In the genomic region with DNA sequence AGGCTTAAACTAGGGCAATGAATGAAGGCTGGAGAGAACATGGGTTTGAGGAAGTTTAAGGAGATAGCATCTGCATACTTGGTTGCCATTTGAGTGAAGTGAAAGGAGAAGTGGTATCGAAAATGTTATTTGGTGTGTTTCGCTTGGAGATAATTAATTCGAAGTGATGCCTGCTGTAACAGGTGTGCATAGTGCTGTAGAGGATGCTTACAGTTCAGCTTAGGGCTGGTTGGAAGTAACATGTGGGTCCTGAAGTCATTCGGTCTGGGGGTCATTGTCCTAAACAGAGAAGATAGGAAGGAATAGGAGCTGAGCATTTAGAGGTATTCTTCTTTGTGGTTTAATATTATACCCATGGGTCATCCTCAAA, we compare ENCODE assay signal across 8 cellular contexts. TPM values are rescaled to one million over a fixed set of nuclear protein-coding genes. Genes with fewer than 3 reads are reported as not detected.
DNase-seq lines count a peak whose midpoint lies in the region; ATAC-seq, FAIRE-seq and TF ChIP-seq lines count a peak whose summit lies in the region.

No MANE protein-coding gene starts in this region.

- H3K4me2 ChIP-seq in OCI-LY1 (ENCODE audit: low read length) = peak overlapping the region; percentile 72

- H3K36me3 ChIP-seq in OCI-LY1 (ENCODE audit: insufficient read depth, low read length) = peaks cover 40% of the 10 kb centered on the region
- H3K36me3 ChIP-seq in pancreas = peaks cover 0 to 38% (median 10%) of the 10 kb centered on the region in 3 donors

- H3F3A ChIP-seq in OCI-LY1 (ENCODE audit: insufficient read depth, low read length) = no peaks in the 10 kb centered on the region

- H4K20me1 ChIP-seq in OCI-LY1 (ENCODE audit: insufficient read depth, low read length) = no peaks in the 10 kb centered on the region

- peaks cover 9% of the 10 kb centered on the region for H3K4me1 Mint-ChIP-seq in activated CD8-positive, alpha-beta memory T cell treated with anti-CD3 and anti-CD28 coated beads, Interleukin-2, amount 10 ng/mL, durations not matched to agents 7 days and 5 days

- peaks cover 20% of the 10 kb centered on the region for H3K36me3 Mint-ChIP-seq in activated CD8-positive, alpha-beta memory T cell treated with anti-CD3 and anti-CD28 coated beads, Interleukin-2, amount 10 ng/mL, durations not matched to agents 7 days and 5 days

- H3K9me2 ChIP-seq in OCI-LY1 (ENCODE audit: low read depth, low read length) = no peaks in the 10 kb centered on the region

- no peak overlapping the region for H2AFZ ChIP-seq in OCI-LY1 (ENCODE audit: low read length)

- H3K79me2 ChIP-seq in OCI-LY1 (ENCODE audit: insufficient read depth, low read length) = no peaks in the 10 kb centered on the region

- FAIRE-seq in pancreas (lab: Jason Lieb, UNC) = no peak

- peaks cover 17% of the 10 kb centered on the region for H3K4me1 ChIP-seq in OCI-LY1 (ENCODE audit: insufficient read depth, low read length, severe bottlenecking)
- peaks cover 0 to 6% (median 4%) of the 10 kb centered on the region in 3 donors for H3K4me1 ChIP-seq in pancreas

- CTCF ChIA-PET in activated CD8-positive, alpha-beta memory T cell treated with anti-CD3 and anti-CD28 coated beads, Interleukin-2, amount 10 ng/mL, durations not matched to agents 7 days and 5 days (lab: Charles Lee) = interaction anchor here (0.6 to 9.9 kb wide), 43 partner anchors 10 to 194 kb away, joined by 3 to 229 read pairs (median 5); partner anchors contain the start of genes ANKRD34A, ANKRD35, ITGA10 and PEX11B

- H3K27me3 Mint-ChIP-seq in activated CD8-positive, alpha-beta memory T cell treated with anti-CD3 and anti-CD28 coated beads, Interleukin-2, amount 10 ng/mL, durations not matched to agents 7 days and 5 days = no peaks in the 10 kb centered on the region

- intact Hi-C loops in pancreas (cut with DNase I) = loop anchor here in 1 of 3 donors (5.0 kb wide), 1 partner anchor 167 kb away; no protein-coding TSS in a partner anchor
- intact Hi-C loops in lower leg skin (cut with DNase I; ENCODE audit: low total_unique reads) = loop anchor here (5.0 kb wide), 2 partner anchors 62 to 167 kb away; no protein-coding TSS in a partner anchor

- H3K27me3 ChIP-seq in OCI-LY1 (ENCODE audit: insufficient read depth, low read length) (no peaks in the 10 kb centered on the region), pancreas (no peaks in the 10 kb centered on the region)

- no peak overlapping the region for H3K4me3 Mint-ChIP-seq in activated CD8-positive, alpha-beta memory T cell treated with anti-CD3 and anti-CD28 coated beads, Interleukin-2, amount 10 ng/mL, durations not matched to agents 7 days and 5 days

- peak overlapping the region; percentile 69; the same call in 1 of the 2 replicates for H3K9ac ChIP-seq in OCI-LY1 (ENCODE audit: low read length)

- H3K4me3 ChIP-seq in OCI-LY1 (ENCODE audit: low read depth, low read length, poor library complexity, severe bottlenecking) = peak overlapping the region; percentile 66
- H3K4me3 ChIP-seq in pancreas = peak overlapping the region; percentile 31 to 72 (median 42)
- no peak overlapping the region for H3K4me3 ChIP-seq in lower leg skin (ENCODE audit: low read depth, poor library complexity, severe bottlenecking)

- no peaks in the 10 kb centered on the region for H3K9me3 Mint-ChIP-seq in activated CD8-positive, alpha-beta memory T cell treated with anti-CD3 and anti-CD28 coated beads, Interleukin-2, amount 10 ng/mL, durations not matched to agents 7 days and 5 days (ENCODE audit: low read depth)

- H3K9me3 ChIP-seq in OCI-LY1 (ENCODE audit: low read length) = no peaks in the 10 kb centered on the region
- H3K9me3 ChIP-seq in pancreas = no peaks in the 10 kb centered on the region

- 3 to 4% methylated on average over 4 of the region's 4 CpGs for WGBS in pancreas, 2 donors
- WGBS in lower leg skin, 2 donors = 8 to 11% methylated on average over 4 of the region's 4 CpGs

- DNase-seq in activated CD8-positive, alpha-beta memory T cell treated with anti-CD3 and anti-CD28 coated beads, Interleukin-2, amount 10 ng/mL, durations not matched to agents 7 days and 5 days = no peak
- DNase-seq in activated CD8-positive, alpha-beta memory T cell treated with anti-CD3 and anti-CD28 coated beads, Interleukin-2, amount 50 U/mL, for 48 hours = no peak
- DNase-seq in erythroblast (lab: John Stamatoyannopoulos, UW) (no peak), pancreas (no peak), NCI-H2029 (lab: John Stamatoyannopoulos, UW) (no peak), lower leg skin (ENCODE audit: low spot score in 2 of 2) (no peak)

- H3K27ac ChIP-seq in OCI-LY1 (ENCODE audit: low read depth, low read length, poor library complexity, severe bottlenecking) = peak overlapping the region; percentile 66
- H3K27ac ChIP-seq in pancreas = peak overlapping the region in 2 of 4 donors; percentile 16 to 55

- peak; percentile 61 for ATAC-seq in activated CD8-positive, alpha-beta memory T cell treated with anti-CD3 and anti-CD28 coated beads, Interleukin-2, amount 10 ng/mL, durations not matched to agents 7 days and 5 days
- peak; percentile 77 for ATAC-seq in HG02870 (IDR thresholded peaks at IDR 0.05; ENCODE audit: unreplicated experiment)
- peak; percentile 41 to 54 (median 50) for ATAC-seq in pancreas

- TF ChIP-seq POLR2A in erythroblast (IDR thresholded peaks at IDR 0.05; ENCODE audit: low read length) (peak; percentile 61), lower leg skin (IDR thresholded peaks at IDR 0.05) (no peak)

- no peak overlapping the region for H3K27ac Mint-ChIP-seq in activated CD8-positive, alpha-beta memory T cell treated with anti-CD3 and anti-CD28 coated beads, Interleukin-2, amount 10 ng/mL, durations not matched to agents 7 days and 5 days

- no peak for TF ChIP-seq CTCF in OCI-LY1 (IDR thresholded peaks at IDR 0.05; ENCODE audit: low read length)
- no peak for TF ChIP-seq CTCF in pancreas (IDR thresholded peaks at IDR 0.05)
- TF ChIP-seq CTCF in lower leg skin (IDR thresholded peaks at IDR 0.05) = no peak

RNA-seq across cellular contexts. Expression of gene NUDT17, which starts 0.3 kb away (rescaled TPM):
- total RNA-seq in activated CD8-positive, alpha-beta memory T cell treated with anti-CD3 and anti-CD28 coated beads, Interleukin-2, amount 10 ng/mL, durations not matched to agents 7 days and 5 days = 1 to 10 TPM; 2.8 to 4.1 TPM
- total RNA-seq in pancreas = 1 to 10 TPM; 1.0 to 2.6 (median 1.7) TPM
- 1 to 10 TPM; 2.6 to 3.6 TPM for polyA plus RNA-seq in pancreas
- total RNA-seq in lower leg skin = 1 to 10 TPM in 3 of 4 donors, under 1 TPM in 1; 0.25 to 5.0 (median 2.5) TPM

RNA-seq across cellular contexts. Expression of gene PIAS3, which starts 13.8 kb away (rescaled TPM):
- total RNA-seq in activated CD8-positive, alpha-beta memory T cell treated with anti-CD3 and anti-CD28 coated beads, Interleukin-2, amount 10 ng/mL, durations not matched to agents 7 days and 5 days = 10 to 100 TPM; 20.3 to 23.6 TPM
- total RNA-seq in pancreas (10 to 100 TPM in 2 of 6 donors, 1 to 10 TPM in 4; 8.9 to 16.4 (median 10.0) TPM), lower leg skin (10 to 100 TPM; 22.8 to 47.7 (median 33.0) TPM)
- 10 to 100 TPM; 21.9 to 26.7 TPM for polyA plus RNA-seq in pancreas

RNA-seq across cellular contexts. Expression of gene POLR3C, which starts 21.1 kb away (rescaled TPM):
- 10 to 100 TPM; 31.1 to 37.0 TPM for total RNA-seq in activated CD8-positive, alpha-beta memory T cell treated with anti-CD3 and anti-CD28 coated beads, Interleukin-2, amount 10 ng/mL, durations not matched to agents 7 days and 5 days
- total RNA-seq in pancreas (10 to 100 TPM; 11.9 to 16.2 (median 14.6) TPM), lower leg skin (10 to 100 TPM; 25.1 to 31.3 (median 27.0) TPM)
- polyA plus RNA-seq in pancreas = 10 to 100 TPM in 1 of 2 donors, 1 to 10 TPM in 1; 7.6 to 13.9 TPM

RNA-seq across cellular contexts. Expression of gene RNF115, which starts 21.2 kb away (rescaled TPM):
- total RNA-seq in activated CD8-positive, alpha-beta memory T cell treated with anti-CD3 and anti-CD28 coated beads, Interleukin-2, amount 10 ng/mL, durations not matched to agents 7 days and 5 days = 10 to 100 TPM; 14.6 to 18.0 TPM
- total RNA-seq in pancreas (1 to 10 TPM; 4.9 to 8.1 (median 5.9) TPM), lower leg skin (10 to 100 TPM in 2 of 4 donors, 1 to 10 TPM in 2; 7.0 to 12.8 (median 9.3) TPM)
- polyA plus RNA-seq in pancreas = 1 to 10 TPM; 5.1 to 8.0 TPM

RNA-seq across cellular contexts. Expression of gene ANKRD35, which starts 40.5 kb away (rescaled TPM):
- total RNA-seq in activated CD8-positive, alpha-beta memory T cell treated with anti-CD3 and anti-CD28 coated beads, Interleukin-2, amount 10 ng/mL, durations not matched to agents 7 days and 5 days = 1 to 10 TPM; 1.1 to 1.4 TPM
- total RNA-seq in pancreas = under 1 TPM; 0.04 to 0.50 (median 0.26) TPM
- under 1 TPM; 0.59 to 0.68 TPM for polyA plus RNA-seq in pancreas
- 10 to 100 TPM; 32.2 to 68.6 (median 48.4) TPM for total RNA-seq in lower leg skin
